ENCODE assay signal across 18 cellular contexts in the genomic region with DNA sequence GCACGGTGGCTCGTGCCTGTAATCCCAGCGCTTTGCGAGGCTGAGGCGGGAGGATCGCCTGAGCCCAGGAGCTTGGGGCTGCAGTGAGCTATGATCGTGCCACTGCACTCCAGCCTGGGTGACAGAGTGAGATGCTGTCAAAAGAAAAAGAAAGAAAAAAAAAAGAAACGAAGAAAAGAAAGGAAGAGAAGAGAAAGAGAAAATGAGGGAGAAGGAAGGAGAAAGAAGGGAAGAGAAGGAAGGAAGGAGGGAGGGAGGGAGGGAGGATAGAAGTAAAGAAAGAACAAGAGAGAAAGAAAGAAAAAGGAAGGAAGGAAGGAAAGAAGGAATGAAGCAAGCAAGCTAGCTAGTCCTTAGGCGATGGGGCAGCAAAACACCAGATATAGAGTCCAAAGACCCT. TPM values are rescaled to one million over a fixed set of nuclear protein-coding genes. Genes with fewer than 3 reads are reported as not detected.
A peak's percentile ranks its signal among the peaks of the same experiment; 100 is the strongest.
DNase-seq lines count a peak whose midpoint lies in the region; ATAC-seq and TF ChIP-seq lines count a peak whose summit lies in the region.
"Had no signal": no experiment of that assay in that cellular context is flagged by ENCODE, and none has a peak within 500 bp of the region (broad histone marks: within the 10 kb centered on the region; RNA-seq: fewer than 3 reads in every experiment).

No MANE protein-coding gene starts in this region.

- peaks cover 62% of the 10 kb centered on the region for H4K20me1 ChIP-seq in GM23338 (replicated peaks; ENCODE audit: insufficient read depth)

- H3K9ac ChIP-seq in NT2/D1 (ENCODE audit: insufficient read length, low read depth): peak overlapping the region; percentile 1
- H3K9ac ChIP-seq: BLaER1 treated with 17β-estradiol and CSF1 and Interleukin-3, amounts not matched to agents 10 nM and 100 nM had no signal

- no peak for TF ChIP-seq CTCF in GM23338 (conservative IDR thresholded peaks at IDR 0.05; ENCODE audit: low read depth in 2 of 2)
- TF ChIP-seq CTCF in brain (conservative IDR thresholded peaks at IDR 0.05): no peak
- TF ChIP-seq CTCF in nephron progenitor cell (IDR thresholded peaks at IDR 0.05): no peak
- no peak for TF ChIP-seq CTCF in type B pancreatic cell (conservative IDR thresholded peaks at IDR 0.05)
- no peak for TF ChIP-seq CTCF in GM10266 (IDR thresholded peaks at IDR 0.05; ENCODE audit: control insufficient read depth, insufficient read depth, low read depth, missing control alignments)

- H3K27me3 Mint-ChIP-seq in GM23338 (ENCODE audit: insufficient read depth, low read depth, poor library complexity): peaks cover 4% of the 10 kb centered on the region
- no peaks in the 10 kb centered on the region for H3K27me3 Mint-ChIP-seq in brain
- H3K27me3 Mint-ChIP-seq in nephron progenitor cell (ENCODE audit: low read depth, poor library complexity): peaks cover 3% of the 10 kb centered on the region
- no peaks in the 10 kb centered on the region for H3K27me3 Mint-ChIP-seq in type B pancreatic cell
- H3K27me3 Mint-ChIP-seq: B cell had no signal

- H3K4me1 Mint-ChIP-seq in GM23338 (peaks cover 10% of the 10 kb centered on the region), brain (peaks cover 15% of the 10 kb centered on the region), nephron progenitor cell (peaks cover 3% of the 10 kb centered on the region), type B pancreatic cell (ENCODE audit: unreplicated experiment) (no peaks in the 10 kb centered on the region)

- H3K9me2 ChIP-seq in GM23338 (ENCODE audit: insufficient read depth): no peaks in the 10 kb centered on the region

- H3K9me3 ChIP-seq in NT2/D1 (ENCODE audit: insufficient read depth, low read length): no peaks in the 10 kb centered on the region

- DNase-seq in GM23338 (ENCODE audit: low spot score): no peak
- DNase-seq in NT2/D1 (ENCODE audit: low read depth, low spot score): no peak
- DNase-seq in nephron progenitor cell: no peak
- DNase-seq in SIG-M5 (lab: John Stamatoyannopoulos, UW): no peak
- no peak for DNase-seq in type B pancreatic cell (ENCODE audit: extremely low spot score, unreplicated experiment)
- no peak for DNase-seq in GM10266 (ENCODE audit: extremely low spot score)
- DNase-seq: 8988T; Calu3; CD8-positive, alpha-beta T cell; DMS79 treated with DMSO at 0.1 percent for 48 hours; GF-D8; H9 had no signal

- 0 out of 2 replicates have a peak overlapping the region, but pooled peaks have one; percentile 73 for H3K27ac ChIP-seq in GM23338 (ENCODE audit: low read depth)
- H3K27ac ChIP-seq: BLaER1 treated with 17β-estradiol and CSF1 and Interleukin-3, amounts not matched to agents 10 nM and 100 nM; HL-60 had no signal

- H3K4me2 ChIP-seq in GM23338: no peak overlapping the region
- H3K4me2 ChIP-seq: BLaER1 treated with 17β-estradiol and CSF1 and Interleukin-3, amounts not matched to agents 10 nM and 100 nM had no signal

- H3K4me1 ChIP-seq in GM23338 (ENCODE audit: insufficient read depth): no peaks in the 10 kb centered on the region
- peaks cover 7% of the 10 kb centered on the region for H3K4me1 ChIP-seq in NT2/D1 (ENCODE audit: insufficient read depth, insufficient read length)

- H3K36me3 ChIP-seq in GM23338 (ENCODE audit: insufficient read depth) (no peaks in the 10 kb centered on the region), NT2/D1 (ENCODE audit: insufficient read depth, insufficient read length, low read length) (peaks cover 36% of the 10 kb centered on the region)
- H3K36me3 ChIP-seq: BLaER1 treated with 17β-estradiol and CSF1 and Interleukin-3, amounts not matched to agents 10 nM and 100 nM had no signal

- H3K36me3 Mint-ChIP-seq in GM23338 (ENCODE audit: low read depth) (peaks cover 30% of the 10 kb centered on the region), brain (peaks cover 51% of the 10 kb centered on the region), nephron progenitor cell (ENCODE audit: low read depth) (peaks cover 24% of the 10 kb centered on the region), type B pancreatic cell (no peaks in the 10 kb centered on the region)
- H3K36me3 Mint-ChIP-seq: CD8-positive, alpha-beta T cell had no signal

- H3K4me3 ChIP-seq in GM23338 (no peak overlapping the region), NT2/D1 (ENCODE audit: insufficient read length, low read depth) (no peak overlapping the region)
- H3K4me3 ChIP-seq: BLaER1 treated with 17β-estradiol and CSF1 and Interleukin-3, amounts not matched to agents 10 nM and 100 nM; GM12878 had no signal

- H3K27me3 ChIP-seq in GM23338 (ENCODE audit: insufficient read depth): no peaks in the 10 kb centered on the region
- H3K27me3 ChIP-seq in NT2/D1 (ENCODE audit: insufficient read depth, insufficient read length): no peaks in the 10 kb centered on the region

- H3K4me3 Mint-ChIP-seq in GM23338 (no peak overlapping the region), brain (no peak overlapping the region), nephron progenitor cell (no peak overlapping the region), type B pancreatic cell (no peak overlapping the region)
- H3K4me3 Mint-ChIP-seq: B cell; CD8-positive, alpha-beta T cell; H9 had no signal

- ATAC-seq in GM23338 (no peak), HG03097 (IDR thresholded peaks at IDR 0.05; ENCODE audit: low FRiP score, unreplicated experiment) (no peak)
- ATAC-seq: CD8-positive, alpha-beta T cell; GM12878 had no signal

- no peak overlapping the region for H2AFZ ChIP-seq in GM23338

- H3K9me3 Mint-ChIP-seq in GM23338 (no peaks in the 10 kb centered on the region), brain (peaks cover 0 to 5% (median 2%) of the 10 kb centered on the region in 5 experiments), nephron progenitor cell (no peaks in the 10 kb centered on the region), type B pancreatic cell (no peaks in the 10 kb centered on the region)
- H3K9me3 Mint-ChIP-seq: H9 had no signal

- peaks cover 96% of the 10 kb centered on the region for H3K79me2 ChIP-seq in GM23338 (replicated peaks; ENCODE audit: insufficient read depth)

- no peaks in the 10 kb centered on the region for H3F3A ChIP-seq in GM23338 (replicated peaks; ENCODE audit: low read depth)

- no peak overlapping the region for H3K27ac Mint-ChIP-seq in GM23338
- peak overlapping the region in 4 of 5 experiments; percentile 24 to 93 (median 81) for H3K27ac Mint-ChIP-seq in brain
- H3K27ac Mint-ChIP-seq in nephron progenitor cell: peak overlapping the region; percentile 97
- no peak overlapping the region for H3K27ac Mint-ChIP-seq in type B pancreatic cell
- H3K27ac Mint-ChIP-seq: B cell; CD8-positive, alpha-beta T cell had no signal

TF ChIP-seq in GM23338, 12 proteins besides CTCF, POLR2A, EP300 and RAD21 (continues in another document):
- TF ChIP-seq NANOG (IDR thresholded peaks at IDR 0.05; ENCODE audit: borderline replicate concordance) (no peak), ZNF114 (CRISPR knock-in tag; IDR thresholded peaks at IDR 0.05) (no peak), ZNF331 (CRISPR knock-in tag; IDR thresholded peaks at IDR 0.05; ENCODE audit: low read depth) (no peak), EZH2phosphoT487 (IDR thresholded peaks at IDR 0.05; ENCODE audit: unreplicated experiment) (no peak), STAT1 (IDR thresholded peaks at IDR 0.05; ENCODE audit: unreplicated experiment) (no peak), CREB1 (CRISPR knock-in tag; IDR thresholded peaks at IDR 0.05; ENCODE audit: low read depth) (no peak), EZH2 (IDR thresholded peaks at IDR 0.05; ENCODE audit: low read depth, unreplicated experiment) (no peak)
- TF ChIP-seq, protein P1, sequence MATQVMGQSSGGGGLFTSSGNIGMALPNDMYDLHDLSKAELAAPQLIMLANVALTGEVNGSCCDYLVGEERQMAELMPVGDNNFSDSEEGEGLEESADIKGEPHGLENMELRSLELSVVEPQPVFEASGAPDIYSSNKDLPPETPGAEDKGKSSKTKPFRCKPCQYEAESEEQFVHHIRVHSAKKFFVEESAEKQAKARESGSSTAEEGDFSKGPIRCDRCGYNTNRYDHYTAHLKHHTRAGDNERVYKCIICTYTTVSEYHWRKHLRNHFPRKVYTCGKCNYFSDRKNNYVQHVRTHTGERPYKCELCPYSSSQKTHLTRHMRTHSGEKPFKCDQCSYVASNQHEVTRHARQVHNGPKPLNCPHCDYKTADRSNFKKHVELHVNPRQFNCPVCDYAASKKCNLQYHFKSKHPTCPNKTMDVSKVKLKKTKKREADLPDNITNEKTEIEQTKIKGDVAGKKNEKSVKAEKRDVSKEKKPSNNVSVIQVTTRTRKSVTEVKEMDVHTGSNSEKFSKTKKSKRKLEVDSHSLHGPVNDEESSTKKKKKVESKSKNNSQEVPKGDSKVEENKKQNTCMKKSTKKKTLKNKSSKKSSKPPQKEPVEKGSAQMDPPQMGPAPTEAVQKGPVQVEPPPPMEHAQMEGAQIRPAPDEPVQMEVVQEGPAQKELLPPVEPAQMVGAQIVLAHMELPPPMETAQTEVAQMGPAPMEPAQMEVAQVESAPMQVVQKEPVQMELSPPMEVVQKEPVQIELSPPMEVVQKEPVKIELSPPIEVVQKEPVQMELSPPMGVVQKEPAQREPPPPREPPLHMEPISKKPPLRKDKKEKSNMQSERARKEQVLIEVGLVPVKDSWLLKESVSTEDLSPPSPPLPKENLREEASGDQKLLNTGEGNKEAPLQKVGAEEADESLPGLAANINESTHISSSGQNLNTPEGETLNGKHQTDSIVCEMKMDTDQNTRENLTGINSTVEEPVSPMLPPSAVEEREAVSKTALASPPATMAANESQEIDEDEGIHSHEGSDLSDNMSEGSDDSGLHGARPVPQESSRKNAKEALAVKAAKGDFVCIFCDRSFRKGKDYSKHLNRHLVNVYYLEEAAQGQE (IDR thresholded peaks at IDR 0.05; ENCODE audit: unreplicated experiment): no peak

RNA-seq across cellular contexts. Expression of a gene that starts 14.1 kb away (rescaled TPM):
- 225 and 290 TPM in 2 replicates for total RNA-seq in GM23338 (2014; rRNA removed; shearing (Covaris generic))
- polyA plus RNA-seq in GM23338 (2016; fragmentation: Nextera tagmentation; extraction: Ambion mirVana) (20.6 and 20.7 TPM in 2 replicates), brain (ENCODE audit: insufficient read depth, low read depth, low replicate concordance) (52.5 TPM)
- total RNA-seq in type B pancreatic cell (ENCODE audit: low replicate concordance): 73.3 and 234 TPM in 2 replicates

Comparison
In these comparisons a context has a peak if more than half of its experiments do, and no peak if none do; other contexts are left out.
1. H3K27ac Mint-ChIP-seq: peak in brain (4 of 5) and nephron progenitor cell (single experiment); none in GM23338 (single experiment) and type B pancreatic cell (single experiment).